21 cellular contexts compared by ENCODE assay signal in genomic region chr10:114654829-114655575, GRCh38. TPM values are rescaled to one million over a fixed set of nuclear protein-coding genes. Genes with fewer than 3 reads are reported as not detected.
DNase-seq lines count a peak whose midpoint lies in the region; ATAC-seq, FAIRE-seq and TF ChIP-seq lines count a peak whose summit lies in the region.
"Had no signal": no experiment of that assay in that cellular context is flagged by ENCODE, and none has a peak within 500 bp of the region (broad histone marks: within the 10 kb centered on the region; RNA-seq: fewer than 3 reads in every experiment).

No MANE protein-coding gene starts in this region.

- no peak overlapping the region for H2BK20ac ChIP-seq in IMR-90 (ENCODE audit: low read depth, low read length)

- H4K8ac ChIP-seq in IMR-90 (ENCODE audit: low read depth in 2 of 2, low read length in 2 of 2), result no peak overlapping the region
- peak overlapping the region; percentile 32 for H4K8ac ChIP-seq in trophoblast cell (ENCODE audit: low read depth, low read length)

- no peak overlapping the region for H3K4me2 ChIP-seq in IMR-90 (ENCODE audit: low read depth, low read length)
- H3K4me2 ChIP-seq in endothelial cell of umbilical vein (ENCODE audit: insufficient read depth, low read length), result no peak overlapping the region
- H3K4me2 ChIP-seq in trophoblast cell (ENCODE audit: low read length), result peak overlapping the region; percentile 16

- dilution Hi-C loops in IMR-90 (cut with HindIII; ENCODE audit: low sequenced_read_pairs, unreplicated experiment) (no loop called here), endothelial cell of umbilical vein (cut with MboI; ENCODE audit: extremely low pct_ligation_motif_present, low sequenced_read_pairs) (no loop called here)

- H3K56ac ChIP-seq in IMR-90 (ENCODE audit: extremely low read depth, insufficient read depth, low read length), result no peak overlapping the region

- H2AFZ ChIP-seq in IMR-90 (replicated peaks; ENCODE audit: low read length, poor library complexity) (no peak overlapping the region), endothelial cell of umbilical vein (ENCODE audit: low read depth, low read length) (no peak overlapping the region), trophoblast cell (ENCODE audit: insufficient read depth, low read length, poor library complexity) (no peak overlapping the region)

- H3K27me3 ChIP-seq in IMR-90 (ENCODE audit: control insufficient read depth, insufficient read depth, low read length) (no peaks in the 10 kb centered on the region), endothelial cell of umbilical vein (ENCODE audit: control insufficient read depth in 2 of 2, insufficient read depth in 2 of 2, low read length in 2 of 2) (no peaks in the 10 kb centered on the region), trophoblast cell (ENCODE audit: insufficient read depth, low read length) (no peaks in the 10 kb centered on the region)
- H3K27me3 ChIP-seq: body of pancreas, testis had no signal

- ATAC-seq in IMR-90 (ENCODE audit: low read depth), result no peak; the same call in 1 of the 2 replicates
- ATAC-seq: body of pancreas had no signal

- no peaks in the 10 kb centered on the region for H3K79me2 ChIP-seq in endothelial cell of umbilical vein (ENCODE audit: control insufficient read depth, insufficient read depth, low read length)
- peaks cover 2% of the 10 kb centered on the region for H3K79me2 ChIP-seq in trophoblast cell (ENCODE audit: control insufficient read depth, insufficient read depth, low read length, poor library complexity)

- H3K23ac ChIP-seq in IMR-90 (ENCODE audit: low read depth, low read length), result 0 out of 2 replicates have a peak overlapping the region, but pooled peaks have one; percentile 33
- H3K23ac ChIP-seq in trophoblast cell (ENCODE audit: low read length), result no peak overlapping the region

- H2AK9ac ChIP-seq in IMR-90 (replicated peaks; ENCODE audit: low read depth, low read length, poor library complexity), result no peak overlapping the region

- H3K9me3 ChIP-seq in IMR-90 (ENCODE audit: control insufficient read depth, insufficient read depth, low read length) (no peaks in the 10 kb centered on the region), endothelial cell of umbilical vein (replicated peaks; ENCODE audit: control insufficient read depth, insufficient read depth, low read length) (no peaks in the 10 kb centered on the region), trophoblast cell (ENCODE audit: insufficient read depth, low read depth, low read length) (no peaks in the 10 kb centered on the region)
- H3K9me3 ChIP-seq: body of pancreas, testis had no signal

- peaks cover 3% of the 10 kb centered on the region for H3K4me1 ChIP-seq in IMR-90 (ENCODE audit: control insufficient read depth, insufficient read depth, low read length)
- peaks cover 56% of the 10 kb centered on the region for H3K4me1 ChIP-seq in endothelial cell of umbilical vein (ENCODE audit: control insufficient read depth, extremely low read depth, insufficient read depth, low read length)
- peaks cover 10 to 12% of the 10 kb centered on the region in 2 experiments for H3K4me1 ChIP-seq in trophoblast cell (ENCODE audit: control insufficient read depth in 1 of 2, insufficient read depth in 2 of 2, low read length in 2 of 2)
- H3K4me1 ChIP-seq: testis had no signal

- no peak for FAIRE-seq in endothelial cell of umbilical vein (lab: Jason Lieb, UNC)
- FAIRE-seq: frontal cortex had no signal

- in situ Hi-C loops in IMR-90 (cut with MboI; ENCODE audit: low sequenced_read_pairs), result no loop called here

- CTCF ChIA-PET in IMR-90 (lab: Yijun Ruan, JAX) (no interaction called here), endothelial cell of umbilical vein (lab: Charles Lee) (interaction anchor here (1.0 to 1.1 kb wide), 2 partner anchors 9 to 23 kb away, joined by 3 read pairs; no protein-coding TSS in a partner anchor)

- no peak overlapping the region for H4K5ac ChIP-seq in IMR-90 (ENCODE audit: low read depth, low read length)

- H2BK5ac ChIP-seq in IMR-90 (ENCODE audit: low read depth, low read length, poor library complexity, severe bottlenecking) (no peak overlapping the region), trophoblast cell (ENCODE audit: low read depth, low read length, poor library complexity) (peak overlapping the region; percentile 60)

- H4K20me1 ChIP-seq in IMR-90 (ENCODE audit: insufficient read depth, low read length) (no peaks in the 10 kb centered on the region), endothelial cell of umbilical vein (replicated peaks; ENCODE audit: control insufficient read depth, extremely low read depth, insufficient read depth, low read length) (no peaks in the 10 kb centered on the region)

- TF ChIP-seq POLR2A in IMR-90 (IDR thresholded peaks at IDR 0.05; ENCODE audit: low read depth, low read length), result no peak
- TF ChIP-seq POLR2A in endothelial cell of umbilical vein (IDR thresholded peaks at IDR 0.05; ENCODE audit: low read depth, low read length), result no peak

- H3K4me3 ChIP-seq in IMR-90 (ENCODE audit: insufficient read depth, low read depth, low read length), result no peak overlapping the region
- H3K4me3 ChIP-seq in endothelial cell of umbilical vein (replicated peaks in 1 of 3; ENCODE audit: insufficient read depth in 1 of 3, low read depth in 1 of 3, low read length in 3 of 3), result no peak overlapping the region
- H3K4me3 ChIP-seq in trophoblast cell (ENCODE audit: low read depth, low read length), result no peak overlapping the region
- H3K4me3 ChIP-seq: body of pancreas, coronary artery, testis had no signal

- H3K27ac ChIP-seq in IMR-90 (ENCODE audit: insufficient read depth, low read length) (no peak overlapping the region), endothelial cell of umbilical vein (ENCODE audit: insufficient read depth, low read depth, low read length) (peak overlapping the region; percentile 56), trophoblast cell (ENCODE audit: low read depth, low read length) (peak overlapping the region; percentile 68)
- H3K27ac ChIP-seq: body of pancreas, coronary artery, testis had no signal

- no peak overlapping the region for H3K9ac ChIP-seq in IMR-90 (ENCODE audit: low read depth, low read length)
- no peak overlapping the region for H3K9ac ChIP-seq in endothelial cell of umbilical vein (replicated peaks; ENCODE audit: extremely low read depth, insufficient read depth, low read length)
- H3K9ac ChIP-seq in trophoblast cell (ENCODE audit: low read length), result no peak overlapping the region

- BruUV-seq in IMR-90 (replicated peaks; lab: Mats Ljungman, UMichigan) (no TSS peak), endothelial cell of umbilical vein (replicated peaks; lab: Mats Ljungman, UMichigan) (no TSS peak)

- peak overlapping the region; percentile 62 for H2BK12ac ChIP-seq in trophoblast cell (ENCODE audit: low read length)

- H3K18ac ChIP-seq in IMR-90 (ENCODE audit: low read depth, low read length), result no peak overlapping the region
- H3K18ac ChIP-seq in trophoblast cell (ENCODE audit: low read length), result no peak overlapping the region

- no CpG with 5 or more reads among the region's 3 CpGs for WGBS in IMR-90 (ENCODE audit: extremely low coverage in 2 of 2, insufficient read length in 1 of 2), 2 experiments
- WGBS in trophoblast cell (ENCODE audit: extremely low coverage, insufficient coverage, insufficient read length), result no CpG with 5 or more reads among the region's 3 CpGs

- H2AK5ac ChIP-seq in IMR-90 (ENCODE audit: low read depth, low read length) (no peak overlapping the region), trophoblast cell (ENCODE audit: low read length) (no peak overlapping the region)

- H4K12ac ChIP-seq in trophoblast cell (ENCODE audit: low read depth, low read length), result no peak overlapping the region

- H2BK120ac ChIP-seq in IMR-90 (ENCODE audit: low read depth, low read length) (no peak overlapping the region), trophoblast cell (ENCODE audit: insufficient read depth, low read length, poor library complexity) (peak overlapping the region; percentile 48)

- H3K36me3 ChIP-seq in IMR-90 (ENCODE audit: control insufficient read depth, insufficient read depth, low read length), result no peaks in the 10 kb centered on the region
- H3K36me3 ChIP-seq in endothelial cell of umbilical vein (ENCODE audit: control insufficient read depth in 2 of 2, extremely low read depth in 1 of 2, insufficient read depth in 2 of 2, low read length in 2 of 2), result no peaks in the 10 kb centered on the region
- no peaks in the 10 kb centered on the region for H3K36me3 ChIP-seq in trophoblast cell (ENCODE audit: control insufficient read depth in 1 of 2, insufficient read depth in 2 of 2, low read length in 2 of 2)

- H3K9me1 ChIP-seq in IMR-90 (ENCODE audit: insufficient read depth, low read length), result no peaks in the 10 kb centered on the region
- no peaks in the 10 kb centered on the region for H3K9me1 ChIP-seq in endothelial cell of umbilical vein (replicated peaks; ENCODE audit: control insufficient read depth, extremely low read depth, insufficient read depth, low read length)

- no peak for TF ChIP-seq CTCF in IMR-90 (conservative IDR thresholded peaks at IDR 0.05; ENCODE audit: low read depth, low read length)
- no peak for TF ChIP-seq CTCF in endothelial cell of umbilical vein (IDR thresholded peaks at IDR 0.05; ENCODE audit: extremely low read depth in 1 of 2, insufficient read depth in 1 of 2, low read depth in 1 of 2, low read length in 2 of 2)

- no peak overlapping the region for H2BK15ac ChIP-seq in IMR-90 (ENCODE audit: low read depth, low read length)

- intact Hi-C loops in IMR-90 (cut with micrococcal nuclease) (no loop called here), endothelial cell of umbilical vein (cut with micrococcal nuclease) (loop anchor here (1.0 kb wide), 1 partner anchor 8 kb away; no protein-coding TSS in a partner anchor)

- no peak overlapping the region for H4K91ac ChIP-seq in IMR-90 (ENCODE audit: insufficient read depth, low read depth, low read length)
- H4K91ac ChIP-seq in trophoblast cell (ENCODE audit: low read depth, low read length), result no peak overlapping the region

- POLR2A ChIA-PET in IMR-90 (lab: Charles Lee; ENCODE audit: unreplicated experiment), result no interaction called here
- POLR2A ChIA-PET in endothelial cell of umbilical vein (lab: Charles Lee), result no interaction called here

- H3K14ac ChIP-seq in IMR-90 (replicated peaks; ENCODE audit: low read depth, low read length), result no peak overlapping the region
- peak overlapping the region; percentile 53 for H3K14ac ChIP-seq in trophoblast cell (ENCODE audit: low read length)

- DNase-seq in DMS53 treated with DMSO at 0.1 percent for 48 hours (lab: John Stamatoyannopoulos, UW; ENCODE audit: unreplicated experiment) (peak; percentile 23), IMR-90 (no peak), endothelial cell of umbilical vein (ENCODE audit: low read depth, low spot score) (no peak), trophoblast cell (peak; percentile 69 to 80), SHP77 treated with DMSO at 0.1 percent for 48 hours (lab: John Stamatoyannopoulos, UW) (no peak), SKM-1 treated with dmso at 0.1 percent for 144 hours (lab: John Stamatoyannopoulos, UW; ENCODE audit: unreplicated experiment) (no peak), NCI-H146 (lab: John Stamatoyannopoulos, UW) (no peak)
- DNase-seq: activated CD4-positive, CD25-positive, alpha-beta regulatory T cell; activated naive CD4-positive, alpha-beta T cell treated with anti-CD3 and anti-CD28 coated beads, Interleukin-2, amount 50 U/mL, for 16 hours; activated T-cell treated with anti-CD3 and anti-CD28 coated beads, Interleukin-2, amount 50 U/mL, for 48 hours; AML-193; body of pancreas; KBM-7; NCI-H2081 treated with DMSO at 0.1 percent for 48 hours; NCI-H524; SIG-M5; stimulated activated CD4-positive, alpha-beta T cell treated with anti-CD3 and anti-CD28 coated beads, Interleukin-12 subunit alpha, Interleukin-12 subunit beta, amount 100 ng/mL, for 4 hours; T-helper 9 cell; testis had no signal

- H3K4ac ChIP-seq in IMR-90 (ENCODE audit: low read depth, low read length) (no peak overlapping the region), trophoblast cell (ENCODE audit: low read depth, low read length) (no peak overlapping the region)

- no peak for TF ChIP-seq RAD21 in IMR-90 (IDR thresholded peaks at IDR 0.05; ENCODE audit: low read length)

- H3K79me1 ChIP-seq in IMR-90 (ENCODE audit: low read depth in 1 of 2, low read length in 2 of 2), result no peaks in the 10 kb centered on the region
- H3K79me1 ChIP-seq in trophoblast cell (ENCODE audit: low read length), result peaks cover 8% of the 10 kb centered on the region

RNA-seq across cellular contexts. Expression of gene ABLIM1, which starts 3.1 kb away (rescaled TPM):
- 9.9 and 11.1 TPM in 2 replicates for total RNA-seq in IMR-90 (2012; rRNA removed)
- 7.7 and 8.1 TPM in 2 replicates for polyA plus RNA-seq in IMR-90 (2012; rRNA removed)
- polyA plus RNA-seq in IMR-90 (2012; cell fraction: cytosol; rRNA removed), result 2.7 and 6.9 TPM in 2 replicates
- polyA plus RNA-seq in IMR-90 (2012; cell fraction: nucleus; rRNA removed; ENCODE audit: low replicate concordance), result 10.3 and 22.7 TPM in 2 replicates
- total RNA-seq in endothelial cell of umbilical vein, result 111 and 128 TPM in 2 replicates
- 202 and 235 TPM in 2 replicates for polyA plus RNA-seq in endothelial cell of umbilical vein
- 70.1 and 75.0 TPM in 2 replicates for polyA plus RNA-seq in endothelial cell of umbilical vein (2011; cell fraction: cytosol; rRNA removed)
- 155 and 160 TPM in 2 replicates for polyA plus RNA-seq in endothelial cell of umbilical vein (2011; cell fraction: nucleus; rRNA removed)
- polyA plus RNA-seq in endothelial cell of umbilical vein (2012), result 56.4 and 63.6 TPM in 2 replicates
- 467 and 488 TPM in 2 replicates for polyA minus RNA-seq in endothelial cell of umbilical vein
- polyA minus RNA-seq in endothelial cell of umbilical vein (2011; cell fraction: cytosol; rRNA and poly(A)+ RNA removed), result 79.5 TPM
- 282 and 347 TPM in 2 replicates for polyA minus RNA-seq in endothelial cell of umbilical vein (2011; cell fraction: nucleus; rRNA and poly(A)+ RNA removed)
- polyA plus RNA-seq in trophoblast cell (2013), result 12.7 and 12.9 TPM in 2 replicates

Comparison
In these comparisons a context has a peak if more than half of its experiments do, and no peak if none do; other contexts are left out.
1. DNase-seq: peak in DMS53 treated with DMSO at 0.1 percent for 48 hours (single experiment) and trophoblast cell (2 of 2); none in IMR-90 (single experiment), endothelial cell of umbilical vein (single experiment), SHP77 treated with DMSO at 0.1 percent for 48 hours (single experiment), SKM-1 treated with dmso at 0.1 percent for 144 hours (single experiment) and NCI-H146 (single experiment).